In the genomic region with DNA sequence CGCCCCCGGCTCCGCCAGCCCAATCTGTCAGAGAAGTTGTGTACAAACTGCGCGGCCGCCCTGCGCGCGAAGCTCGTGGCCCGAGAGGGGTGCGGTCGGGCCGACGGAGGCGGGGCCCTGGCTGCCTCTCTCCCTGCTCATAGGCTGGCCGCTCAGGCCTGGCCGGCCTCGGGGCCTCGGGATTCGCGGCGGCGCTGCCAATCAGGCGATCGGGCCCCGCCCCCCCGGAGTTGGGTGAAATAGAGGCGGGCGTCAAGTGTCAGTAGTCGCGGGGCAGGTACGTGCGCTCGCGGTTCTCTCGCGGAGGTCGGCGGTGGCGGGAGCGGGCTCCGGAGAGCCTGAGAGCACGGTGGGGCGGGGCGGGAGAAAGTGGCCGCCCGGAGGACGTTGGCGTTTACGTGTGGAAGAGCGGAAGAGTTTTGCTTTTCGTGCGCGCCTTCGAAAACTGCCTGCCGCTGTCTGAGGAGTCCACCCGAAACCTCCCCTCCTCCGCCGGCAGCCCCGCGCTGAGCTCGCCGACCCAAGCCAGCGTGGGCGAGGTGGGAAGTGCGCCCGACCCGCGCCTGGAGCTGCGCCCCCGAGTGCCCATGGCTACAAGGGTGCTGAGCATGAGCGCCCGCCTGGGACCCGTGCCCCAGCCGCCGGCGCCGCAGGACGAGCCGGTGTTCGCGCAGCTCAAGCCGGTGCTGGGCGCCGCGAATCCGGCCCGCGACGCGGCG, we compare ENCODE assay signal across 8 cellular contexts. TPM values are rescaled to one million over a fixed set of nuclear protein-coding genes. Genes with fewer than 3 reads are reported as not detected.
DNase-seq lines count a peak whose midpoint lies in the region; TF ChIP-seq lines count a peak whose summit lies in the region.

A gene (plus strand): TSS at position 265 of the 719 bp plus-strand sequence. CDS start 323 bp downstream, at position 588.

- WGBS in suprapubic skin: under 1% methylated on average over 51 of the region's 93 CpGs

- peak; percentile 69 for DNase-seq in GDM1 (lab: John Stamatoyannopoulos, UW)
- DNase-seq in HAP-1 (ENCODE audit: low spot score in 2 of 2): peak; percentile 98 to 99
- DNase-seq in M059J (ENCODE audit: low read depth): peak; percentile 94
- peak; percentile 93 to 95 for DNase-seq in SJCRH30
- peak; percentile 97 for DNase-seq in activated naive CD4-positive, alpha-beta T cell treated with Interleukin-2 at 50 U/mL for 16 hours
- DNase-seq in germinal center (ENCODE audit: low spot score): peak; percentile 99
- DNase-seq in nucleus accumbens (lab: John Stamatoyannopoulos, UW): peak; percentile 20 to 95 (median 85)
- DNase-seq in suprapubic skin (ENCODE audit: low spot score in 2 of 2): peak; percentile 97 to 98

- H3K27ac ChIP-seq in SJCRH30: peak within 1 kb of the TSS; percentile 32; the same call in 1 of the 2 replicates
- peak within 1 kb of the TSS; percentile 95 for H3K27ac ChIP-seq in suprapubic skin

- in situ Hi-C loops in HAP-1 (cut with MboI; ENCODE audit: low sequenced_read_pairs): loop anchor here (25.0 kb wide), 2 partner anchors 222 to 353 kb away; no protein-coding TSS in a partner anchor

- H3K4me3 ChIP-seq in HAP-1 (peak within 1 kb of the TSS; percentile 69), SJCRH30 (peak within 1 kb of the TSS; percentile 84), suprapubic skin (peak within 1 kb of the TSS; percentile 83)

- peak; percentile 84 to 89 for TF ChIP-seq POLR2A in suprapubic skin (IDR thresholded peaks at IDR 0.05)

- H3K27me3 ChIP-seq in HAP-1 (ENCODE audit: low read depth) (no peaks in the 10 kb centered on the region), SJCRH30 (no peaks in the 10 kb centered on the region), suprapubic skin (peaks cover 9% of the 10 kb centered on the region)

- no peak for TF ChIP-seq EP300 in suprapubic skin (IDR thresholded peaks at IDR 0.05)

- H3K4me1 ChIP-seq in HAP-1: peaks cover 61% of the 10 kb centered on the region
- H3K4me1 ChIP-seq in SJCRH30: peaks cover 5% of the 10 kb centered on the region; the same call in 1 of the 2 replicates
- H3K4me1 ChIP-seq in suprapubic skin: peaks cover 14% of the 10 kb centered on the region

- H3K9me3 ChIP-seq in HAP-1 (no peaks in the 10 kb centered on the region), SJCRH30 (replicated peaks) (no peaks in the 10 kb centered on the region), suprapubic skin (no peaks in the 10 kb centered on the region)

- peaks cover 17% of the 10 kb centered on the region for H3K36me3 ChIP-seq in HAP-1 (replicated peaks)
- peaks cover 6% of the 10 kb centered on the region for H3K36me3 ChIP-seq in SJCRH30
- no peaks in the 10 kb centered on the region for H3K36me3 ChIP-seq in suprapubic skin

- TF ChIP-seq CTCF in suprapubic skin (IDR thresholded peaks at IDR 0.05): no peak

RNA-seq across cellular contexts. Expression of the gene that starts here (rescaled TPM):
- 4.5 and 6.0 TPM in 2 replicates for total RNA-seq in M059J (2014; rRNA removed; shearing (Covaris generic))
- total RNA-seq in SJCRH30 (2014; rRNA removed; shearing (Covaris generic)): 7.3 and 8.3 TPM in 2 replicates
- 100 to 1,000 TPM; 233 to 372 (median 276) TPM for total RNA-seq in suprapubic skin

Comparison
In these comparisons a context has a peak if more than half of its experiments do, and no peak if none do; other contexts are left out.
1. Peak in every context shown above with its lines: DNase-seq, H3K4me3 ChIP-seq and H3K27ac ChIP-seq.
2. RNA of the gene that starts here (total RNA-seq): 233 to 372 TPM in suprapubic skin; 7.3 to 8.3 TPM in SJCRH30 and 4.5 to 6.0 TPM in M059J; every median in the first group is over 10 times any median in the second.